ENCODE assay signal across 16 cellular contexts in the genomic region with DNA sequence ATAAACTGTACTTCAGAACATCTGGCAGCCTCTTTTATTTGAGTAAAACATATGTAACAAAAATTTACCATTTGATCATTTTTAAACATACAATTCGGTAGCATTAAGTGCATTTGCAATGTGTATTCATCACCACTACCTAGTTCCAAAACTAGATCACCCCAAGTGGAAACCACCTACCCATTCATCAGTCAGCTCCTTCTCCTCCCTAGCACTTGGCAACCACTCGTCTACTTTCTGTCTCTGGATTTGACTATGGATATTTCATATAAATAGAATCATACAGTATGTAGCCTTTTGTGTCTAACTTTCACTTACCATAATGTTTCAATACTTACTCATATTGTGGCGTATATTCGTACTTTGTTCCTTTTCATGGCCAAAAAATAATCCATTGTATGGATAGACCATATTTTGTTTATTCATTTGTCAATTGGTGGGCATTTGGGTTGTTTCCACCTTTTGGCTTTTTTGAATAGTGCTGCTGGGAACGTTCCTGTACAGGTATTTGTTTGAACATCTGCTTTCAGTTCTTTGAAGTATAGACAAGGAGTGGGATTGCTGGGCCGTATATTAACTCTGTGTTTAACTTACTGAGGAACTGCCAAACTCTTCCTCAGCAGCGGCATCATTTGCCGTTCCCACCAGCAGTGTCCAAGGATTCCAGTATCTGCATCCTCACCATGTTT. TPM values are rescaled to one million over a fixed set of nuclear protein-coding genes. Genes with fewer than 3 reads are reported as not detected.
DNase-seq lines count a peak whose midpoint lies in the region; ATAC-seq and TF ChIP-seq lines count a peak whose summit lies in the region.
"Had no signal": no experiment of that assay in that cellular context is flagged by ENCODE, and none has a peak within 500 bp of the region (broad histone marks: within the 10 kb centered on the region; RNA-seq: fewer than 3 reads in every experiment).

No MANE protein-coding gene starts in this region.

- peaks cover 38% of the 10 kb centered on the region for H3K4me1 Mint-ChIP-seq in memory B cell

- no peaks in the 10 kb centered on the region for H3K27me3 Mint-ChIP-seq in memory B cell

- ATAC-seq in GM18502 (IDR thresholded peaks at IDR 0.05; ENCODE audit: poor library complexity, unreplicated experiment) (peak; percentile 6), memory B cell (ENCODE audit: low read depth) (peak; percentile 23), esophagus mucosa (no peak), HG02885 (IDR thresholded peaks at IDR 0.05; ENCODE audit: poor library complexity, unreplicated experiment) (no peak)

- H3K4me3 ChIP-seq in BLaER1, result no peak overlapping the region
- H3K4me3 ChIP-seq in OCI-LY7 (ENCODE audit: low read depth, low read length, poor library complexity, severe bottlenecking), result peak overlapping the region; percentile 53
- H3K4me3 ChIP-seq: ovary had no signal

- H3K9me3 ChIP-seq in BLaER1 (peaks cover 8% of the 10 kb centered on the region; the same call in 1 of the 2 replicates), OCI-LY7 (ENCODE audit: low read length) (no peaks in the 10 kb centered on the region)
- H3K9me3 ChIP-seq: ovary had no signal

- peak overlapping the region; percentile 82 for H3K4me3 Mint-ChIP-seq in memory B cell

- peaks cover 54% of the 10 kb centered on the region for H3K4me1 ChIP-seq in BLaER1
- peaks cover 54% of the 10 kb centered on the region for H3K4me1 ChIP-seq in OCI-LY7 (ENCODE audit: insufficient read depth, low read length, poor library complexity, severe bottlenecking)

- H3K27me3 ChIP-seq in BLaER1, result no peaks in the 10 kb centered on the region
- H3K27me3 ChIP-seq: ovary had no signal

- H3K4me2 ChIP-seq in BLaER1 (peak overlapping the region; percentile 77), OCI-LY7 (ENCODE audit: low read length) (peak overlapping the region; percentile 76)

- no peaks in the 10 kb centered on the region; the same call in 1 of the 2 replicates for H4K20me1 ChIP-seq in BLaER1
- no peaks in the 10 kb centered on the region for H4K20me1 ChIP-seq in OCI-LY7 (ENCODE audit: insufficient read depth, low read length)

- POLR2A ChIA-PET in OCI-LY7 (lab: Charles Lee), result interaction anchor here (0.7 to 1.2 kb wide), 2 partner anchors 108 to 110 kb away, joined by 3 read pairs; no protein-coding TSS in a partner anchor

- CTCF ChIA-PET in OCI-LY7 (lab: Charles Lee; ENCODE audit: unreplicated experiment), result no interaction called here

- H2AFZ ChIP-seq in OCI-LY7 (ENCODE audit: low read length), result no peak overlapping the region; the same call in 1 of the 2 replicates

- TF ChIP-seq CTCF in OCI-LY7 (conservative IDR thresholded peaks at IDR 0.05; ENCODE audit: low read length), result 0 out of 2 replicates have a peak, but pooled peaks have one; percentile 7

- H3K79me2 ChIP-seq in OCI-LY7 (ENCODE audit: insufficient read depth, low read depth, low read length), result no peaks in the 10 kb centered on the region; the same call in 1 of the 2 replicates

- no peaks in the 10 kb centered on the region for H3K9me2 ChIP-seq in OCI-LY7 (ENCODE audit: insufficient read depth, low read length)

- intact Hi-C loops in OCI-LY7 (cut with micrococcal nuclease; ENCODE audit: unreplicated experiment), result no loop called here

- H3K27ac ChIP-seq in BLaER1 (0 out of 2 replicates have a peak overlapping the region, but pooled peaks have one; percentile 15), OCI-LY7 (ENCODE audit: low read depth, low read length, poor library complexity, severe bottlenecking) (peak overlapping the region; percentile 64)
- H3K27ac ChIP-seq: ovary, WERI-Rb-1 had no signal

- H3K9me3 Mint-ChIP-seq in memory B cell, result no peaks in the 10 kb centered on the region
- H3K9me3 Mint-ChIP-seq: CD8-positive, alpha-beta memory T cell had no signal

- no peak overlapping the region for H3K9ac ChIP-seq in BLaER1

- no peak for DNase-seq in OCI-LY7 (ENCODE audit: low spot score)
- DNase-seq in memory B cell (ENCODE audit: low spot score in 2 of 2), result no peak
- DNase-seq in GF-D8 (lab: John Stamatoyannopoulos, UW), result no peak
- DNase-seq in NCI-H774 (lab: John Stamatoyannopoulos, UW), result no peak
- DNase-seq: activated naive CD4-positive, alpha-beta T cell treated with Interleukin-2 at 50 U/mL for 16 hours; CD8-positive, alpha-beta memory T cell; foreskin melanocyte; kidney glomerular epithelial cell; ovary; stimulated activated CD4-positive, alpha-beta T cell treated with anti-CD3 and anti-CD28 coated beads, Interleukin-1b, Interleukin-23, amount 100 ng/mL, for 48 hours; substantia nigra; WERI-Rb-1 had no signal

- BruUV-seq in OCI-LY7 (replicated peaks; lab: Mats Ljungman, UMichigan), result no TSS peak

- peaks cover 20% of the 10 kb centered on the region for H3K36me3 Mint-ChIP-seq in memory B cell

- peak overlapping the region; percentile 95 for H3K27ac Mint-ChIP-seq in memory B cell

- H3K36me3 ChIP-seq in BLaER1 (peaks cover 76% of the 10 kb centered on the region), OCI-LY7 (ENCODE audit: insufficient read depth, low read length) (peaks cover 78% of the 10 kb centered on the region)
- H3K36me3 ChIP-seq: ovary had no signal

RNA-seq across cellular contexts. Expression of a gene that starts 27.2 kb away (rescaled TPM):
- 31.2 and 35.7 TPM in 2 replicates for total RNA-seq in OCI-LY7 (2014; rRNA removed; shearing (Covaris generic))
- total RNA-seq in OCI-LY7 (2022) (29.5 and 35.0 TPM in 2 replicates), esophagus mucosa (not detected)

Comparison
In these comparisons a context has a peak if more than half of its experiments do, and no peak if none do; other contexts are left out.
1. ATAC-seq: peak in GM18502 (single experiment) and memory B cell (single experiment); none in esophagus mucosa (single experiment) and HG02885 (single experiment).
2. RNA of a gene that starts 27.2 kb away (total RNA-seq): 29.5 to 35.7 TPM in OCI-LY7; not detected in esophagus mucosa (single experiment); every median in the first group is over 10 times any median in the second.